ENCODE assay signal across 29 cellular contexts in the genomic region with DNA sequence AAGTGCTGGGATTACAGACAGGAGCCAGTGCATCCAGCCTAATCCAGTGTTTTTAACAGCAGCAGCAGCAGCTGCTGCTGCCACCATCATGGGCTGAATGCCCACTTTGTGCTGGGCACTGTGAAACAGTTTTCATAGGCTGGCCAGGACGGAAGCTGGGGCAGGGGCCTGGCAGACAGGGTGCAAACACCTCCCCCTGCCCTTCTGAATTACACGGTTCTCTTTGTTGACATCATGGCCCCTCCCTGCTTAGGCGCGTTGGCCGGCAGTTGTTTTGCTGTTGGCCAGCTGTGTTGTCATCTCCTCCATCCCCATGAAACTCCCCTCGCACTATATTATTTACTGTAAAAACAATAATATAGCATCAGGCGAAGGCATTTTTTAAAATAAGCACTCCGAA. TPM values are rescaled to one million over a fixed set of nuclear protein-coding genes. Genes with fewer than 3 reads are reported as not detected.
A peak's percentile ranks its signal among the peaks of the same experiment; 100 is the strongest.
DNase-seq lines count a peak whose midpoint lies in the region; ATAC-seq and TF ChIP-seq lines count a peak whose summit lies in the region.
"Had no signal": no experiment of that assay in that cellular context is flagged by ENCODE, and none has a peak within 500 bp of the region (broad histone marks: within the 10 kb centered on the region; RNA-seq: fewer than 3 reads in every experiment).

No MANE protein-coding gene starts in this region.

- H3K9me3 Mint-ChIP-seq in chondrocyte (ENCODE audit: low read depth) = no peaks in the 10 kb centered on the region
- H3K9me3 Mint-ChIP-seq: activated naive CD4-positive, alpha-beta T cell treated with anti-CD3 and anti-CD28 coated beads for 36 hours; activated T-cell treated with anti-CD3 and anti-CD28 coated beads, Interleukin-2, amount 50 U/mL, for 24 hours; CD8-positive, alpha-beta memory T cell had no signal

- no peak overlapping the region for H3K27ac Mint-ChIP-seq in chondrocyte (ENCODE audit: unreplicated experiment)
- H3K27ac Mint-ChIP-seq: activated naive CD4-positive, alpha-beta T cell treated with anti-CD3 and anti-CD28 coated beads for 36 hours; activated T-cell treated with anti-CD3 and anti-CD28 coated beads, Interleukin-2, amount 50 U/mL, for 24 hours; CD8-positive, alpha-beta memory T cell; endodermal cell had no signal

- H3K36me3 ChIP-seq in lower lobe of right lung = no peaks in the 10 kb centered on the region
- H3K36me3 ChIP-seq: esophagus muscularis mucosa, right lobe of liver, uterus had no signal

- peaks cover 1% of the 10 kb centered on the region for H3K36me3 Mint-ChIP-seq in chondrocyte (ENCODE audit: low read depth)
- H3K36me3 Mint-ChIP-seq: CD8-positive, alpha-beta memory T cell had no signal

- no peak overlapping the region for H3K4me3 Mint-ChIP-seq in chondrocyte (ENCODE audit: unreplicated experiment)
- H3K4me3 Mint-ChIP-seq: activated naive CD4-positive, alpha-beta T cell treated with anti-CD3 and anti-CD28 coated beads for 36 hours; activated T-cell treated with anti-CD3 and anti-CD28 coated beads, Interleukin-2, amount 50 U/mL, for 24 hours; CD8-positive, alpha-beta memory T cell; endodermal cell; nephron progenitor cell had no signal

- H3K27ac ChIP-seq in lower lobe of right lung = no peak overlapping the region
- H3K27ac ChIP-seq: coronary artery, esophagus muscularis mucosa, right lobe of liver, uterus, WERI-Rb-1 had no signal

- peaks cover 10% of the 10 kb centered on the region for H3K27me3 Mint-ChIP-seq in chondrocyte (ENCODE audit: low read depth)

- no peaks in the 10 kb centered on the region for H3K27me3 ChIP-seq in lower lobe of right lung (ENCODE audit: low read depth)
- H3K27me3 ChIP-seq: esophagus muscularis mucosa, right lobe of liver, uterus had no signal

- no peak overlapping the region for H3K4me3 ChIP-seq in lower lobe of right lung
- H3K4me3 ChIP-seq: coronary artery, esophagus muscularis mucosa, mucosa of descending colon, right lobe of liver, uterus had no signal

- no peaks in the 10 kb centered on the region for H3K9me3 ChIP-seq in lower lobe of right lung
- H3K9me3 ChIP-seq: esophagus muscularis mucosa, mucosa of descending colon, right lobe of liver, uterus had no signal

- ATAC-seq in lower lobe of right lung (no peak), left ventricle myocardium superior (no peak)
- ATAC-seq: mucosa of descending colon, Panc1, right lobe of liver had no signal

- peak in 10 of 14 donors; percentile 9 to 66 (median 49) for DNase-seq in C1 segment of cervical spinal cord (lab: John Stamatoyannopoulos, UW)
- DNase-seq in chondrocyte (ENCODE audit: low spot score) = peak; percentile 20
- peak; percentile 32 for DNase-seq in lower lobe of right lung
- peak; percentile 54 for DNase-seq in putamen (ENCODE audit: low spot score)
- DNase-seq in NK-92 (lab: John Stamatoyannopoulos, UW; ENCODE audit: unreplicated experiment) = no peak
- DNase-seq in NCI-H128 (lab: John Stamatoyannopoulos, UW; ENCODE audit: unreplicated experiment) = no peak
- DNase-seq in AG08395 (ENCODE audit: low spot score) = no peak
- no peak for DNase-seq in left ventricle myocardium superior
- DNase-seq: activated CD4-positive, alpha-beta T cell treated with anti-CD3 and anti-CD28 coated beads for 48 hours; activated naive CD4-positive, alpha-beta T cell treated with anti-CD3 and anti-CD28 coated beads for 36 hours; activated T-cell treated with anti-CD3 and anti-CD28 coated beads, Interleukin-2, amount 50 U/mL, for 24 hours; AML-193; CD8-positive, alpha-beta memory T cell; endodermal cell; NCI-H1048; NCI-H1694 treated with DMSO at 0.1 percent for 48 hours; NCI-H524; nephron progenitor cell; right lobe of liver; SHP77; stimulated activated CD4-positive, alpha-beta T cell treated with anti-CD3 and anti-CD28 coated beads, Interleukin-15, amount 100 ng/mL, for 24 hours; stimulated activated naive CD4-positive, alpha-beta T cell; T1000; uterus; WERI-Rb-1 had no signal

- H3K4me1 Mint-ChIP-seq in chondrocyte (ENCODE audit: low read depth) = peaks cover 25% of the 10 kb centered on the region
- H3K4me1 Mint-ChIP-seq: CD8-positive, alpha-beta memory T cell had no signal

- H3K4me1 ChIP-seq in lower lobe of right lung = peaks cover 22% of the 10 kb centered on the region

- intact Hi-C loops in lower lobe of right lung (cut with DNase I) = no loop called here
- intact Hi-C loops in left ventricle myocardium superior (cut with micrococcal nuclease) = no loop called here

- TF ChIP-seq CTCF in chondrocyte (IDR thresholded peaks at IDR 0.05) = no peak
- no peak for TF ChIP-seq CTCF in lower lobe of right lung (IDR thresholded peaks at IDR 0.05)

RNA-seq across cellular contexts. Expression of a gene that starts 33.0 kb away (rescaled TPM):
- total RNA-seq in chondrocyte = 12.6 to 20.7 TPM (median 14.8 TPM) in 3 replicates
- 35.1 TPM for total RNA-seq in lower lobe of right lung
- total RNA-seq in left ventricle myocardium superior = 19.2 TPM

RNA-seq across cellular contexts. Expression of a gene that starts 38.6 kb away (rescaled TPM):
- total RNA-seq in chondrocyte (15.2 to 24.5 TPM (median 15.6 TPM) in 3 replicates), lower lobe of right lung (16.9 TPM), left ventricle myocardium superior (33.1 TPM)

Comparison
In these comparisons a context has a peak if more than half of its experiments do, and no peak if none do; other contexts are left out.
1. DNase-seq: peak in C1 segment of cervical spinal cord (10 of 14), chondrocyte (single experiment), lower lobe of right lung (single experiment) and putamen (single experiment); none in NK-92 (single experiment), NCI-H128 (single experiment), AG08395 (single experiment) and left ventricle myocardium superior (single experiment).